ENCODE assay signal across 10 cellular contexts in genomic region chr2:12554235-12555011, GRCh38.
DNase-seq lines count a peak whose midpoint lies in the region; ATAC-seq, FAIRE-seq and TF ChIP-seq lines count a peak whose summit lies in the region.
"Had no signal": no experiment of that assay in that cellular context is flagged by ENCODE, and none has a peak within 500 bp of the region (broad histone marks: within the 10 kb centered on the region; RNA-seq: fewer than 3 reads in every experiment).

No MANE protein-coding gene starts in this region.

- TF ChIP-seq EP300 in tibial nerve (IDR thresholded peaks at IDR 0.05), result no peak

- no peaks in the 10 kb centered on the region; the same call in 2 of the 3 replicates for H3K36me3 Mint-ChIP-seq in GM23338 (ENCODE audit: low read depth)

- H3K4me3 ChIP-seq in BLaER1 (no peak overlapping the region), SJSA1 (no peak overlapping the region), kidney (ENCODE audit: low read length in 2 of 2) (no peak overlapping the region), GM23338 (no peak overlapping the region), tibial nerve (no peak overlapping the region)

- H3K36me3 ChIP-seq in BLaER1 (no peaks in the 10 kb centered on the region), SJSA1 (no peaks in the 10 kb centered on the region), kidney (ENCODE audit: control insufficient read depth in 1 of 2, insufficient read depth in 2 of 2, low read length in 2 of 2) (no peaks in the 10 kb centered on the region), GM23338 (ENCODE audit: insufficient read depth) (no peaks in the 10 kb centered on the region), tibial nerve (no peaks in the 10 kb centered on the region)

- H3K27ac ChIP-seq in BLaER1 (peak overlapping the region; percentile 11; the same call in 1 of the 2 replicates), SJSA1 (peak overlapping the region; percentile 63), kidney (ENCODE audit: low read depth in 2 of 2, low read length in 2 of 2) (peak overlapping the region; percentile 34 to 47), GM23338 (ENCODE audit: low read depth) (no peak overlapping the region), tibial nerve (peak overlapping the region in 2 of 4 donors; percentile 17 to 64)

- 78 to 83% methylated on average over 11 of the region's 11 CpGs for WGBS in tibial nerve, 2 donors

- no peak overlapping the region for H3K4me3 Mint-ChIP-seq in GM23338

- no peaks in the 10 kb centered on the region for H4K20me1 ChIP-seq in BLaER1
- H4K20me1 ChIP-seq in GM23338 (replicated peaks; ENCODE audit: insufficient read depth), result no peaks in the 10 kb centered on the region

- no peak for TF ChIP-seq CTCF in kidney (IDR thresholded peaks at IDR 0.05; ENCODE audit: borderline replicate concordance, extremely low read depth, insufficient read depth)
- TF ChIP-seq CTCF in GM23338 (conservative IDR thresholded peaks at IDR 0.05; ENCODE audit: low read depth in 2 of 2), result no peak
- no peak for TF ChIP-seq CTCF in tibial nerve (IDR thresholded peaks at IDR 0.05)

- H3K9me3 ChIP-seq in BLaER1 (peaks cover 4% of the 10 kb centered on the region; the same call in 1 of the 2 replicates), SJSA1 (replicated peaks) (no peaks in the 10 kb centered on the region), kidney (ENCODE audit: control insufficient read depth in 1 of 2, low read length in 2 of 2) (no peaks in the 10 kb centered on the region), tibial nerve (no peaks in the 10 kb centered on the region)

- no peak overlapping the region for H2AFZ ChIP-seq in GM23338

- H3K27ac Mint-ChIP-seq in GM23338, result no peak overlapping the region; the same call in 1 of the 2 replicates

- H3F3A ChIP-seq in GM23338 (replicated peaks; ENCODE audit: low read depth), result no peaks in the 10 kb centered on the region

- peaks cover 8% of the 10 kb centered on the region; the same call in 1 of the 2 replicates for H3K9me2 ChIP-seq in GM23338 (ENCODE audit: insufficient read depth)

- peaks cover 21% of the 10 kb centered on the region for H3K4me1 Mint-ChIP-seq in GM23338

- ATAC-seq in GM21528 (IDR thresholded peaks at IDR 0.05; ENCODE audit: low FRiP score, unreplicated experiment) (peak; percentile 7), GM23338 (no peak), HG03460 (IDR thresholded peaks at IDR 0.05; ENCODE audit: unreplicated experiment) (no peak)

- TF ChIP-seq POLR2A in tibial nerve (IDR thresholded peaks at IDR 0.05), result no peak

- DNase-seq in SJSA1 (ENCODE audit: low read depth in 1 of 2, low spot score in 2 of 2) (no peak), kidney (no peak), GM23338 (ENCODE audit: low spot score) (no peak), NCI-H1930 (lab: John Stamatoyannopoulos, UW) (no peak), tibial nerve (ENCODE audit: low spot score in 2 of 2) (no peak)
- DNase-seq: MV-4-11, RPMI8226 had no signal

- peak overlapping the region; percentile 41 for H3K4me2 ChIP-seq in BLaER1
- no peak overlapping the region for H3K4me2 ChIP-seq in GM23338

- H3K27me3 ChIP-seq in BLaER1 (no peaks in the 10 kb centered on the region), SJSA1 (replicated peaks) (no peaks in the 10 kb centered on the region), GM23338 (ENCODE audit: insufficient read depth) (no peaks in the 10 kb centered on the region), tibial nerve (no peaks in the 10 kb centered on the region)

- H3K79me2 ChIP-seq in GM23338 (replicated peaks; ENCODE audit: insufficient read depth), result no peaks in the 10 kb centered on the region

- H3K4me1 ChIP-seq in BLaER1 (peaks cover 17% of the 10 kb centered on the region), SJSA1 (replicated peaks) (peaks cover 48% of the 10 kb centered on the region), kidney (ENCODE audit: control insufficient read depth in 1 of 2, insufficient read depth in 1 of 2, low read depth in 1 of 2, low read length in 2 of 2) (peaks cover 0 to 7% of the 10 kb centered on the region in 2 donors), GM23338 (ENCODE audit: insufficient read depth) (peaks cover 8% of the 10 kb centered on the region), tibial nerve (peaks cover 0 to 20% (median 10%) of the 10 kb centered on the region in 4 donors)

- H3K27me3 Mint-ChIP-seq in GM23338 (ENCODE audit: insufficient read depth, low read depth, poor library complexity), result peaks cover 2% of the 10 kb centered on the region

- no peak for FAIRE-seq in kidney (lab: Jason Lieb, UNC)

- intact Hi-C loops in kidney (cut with DNase I), result no loop called here

- H3K9ac ChIP-seq in BLaER1 (no peak overlapping the region), kidney (ENCODE audit: low read length in 2 of 2) (no peak overlapping the region)

- H3K9me3 Mint-ChIP-seq in GM23338, result peaks cover 6% of the 10 kb centered on the region

TF ChIP-seq in GM23338, 12 proteins besides CTCF, POLR2A, EP300 and RAD21:
- TF ChIP-seq EZH2 (IDR thresholded peaks at IDR 0.05; ENCODE audit: low read depth, unreplicated experiment), result no peak
- no peak for TF ChIP-seq NANOG (IDR thresholded peaks at IDR 0.05; ENCODE audit: borderline replicate concordance)
